Comparison of ENCODE assay signal across 2 cellular contexts in genomic region chr1:152878042-152878441, GRCh38.
TF ChIP-seq lines count a peak whose summit lies in the region.

Gene SMCP (plus strand): TSS chr1:152878322. CDS start chr1:152884423, 6,101 bp downstream.

TF ChIP-seq in SK-N-SH, 30 proteins besides CTCF, POLR2A, EP300 and RAD21:
- TF ChIP-seq, protein P1, sequence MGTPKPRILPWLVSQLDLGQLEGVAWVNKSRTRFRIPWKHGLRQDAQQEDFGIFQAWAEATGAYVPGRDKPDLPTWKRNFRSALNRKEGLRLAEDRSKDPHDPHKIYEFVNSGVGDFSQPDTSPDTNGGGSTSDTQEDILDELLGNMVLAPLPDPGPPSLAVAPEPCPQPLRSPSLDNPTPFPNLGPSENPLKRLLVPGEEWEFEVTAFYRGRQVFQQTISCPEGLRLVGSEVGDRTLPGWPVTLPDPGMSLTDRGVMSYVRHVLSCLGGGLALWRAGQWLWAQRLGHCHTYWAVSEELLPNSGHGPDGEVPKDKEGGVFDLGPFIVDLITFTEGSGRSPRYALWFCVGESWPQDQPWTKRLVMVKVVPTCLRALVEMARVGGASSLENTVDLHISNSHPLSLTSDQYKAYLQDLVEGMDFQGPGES (IDR thresholded peaks at IDR 0.05; ENCODE audit: low read depth, low read length), result no peak
- TF ChIP-seq GATA2 (CRISPR knock-in tag; IDR thresholded peaks at IDR 0.05), result no peak
- no peak for TF ChIP-seq ELF1 (IDR thresholded peaks at IDR 0.05)
- TF ChIP-seq NFIC (IDR thresholded peaks at IDR 0.05; ENCODE audit: borderline replicate concordance), result no peak
- TF ChIP-seq RCOR1 (IDR thresholded peaks at IDR 0.05; ENCODE audit: low read length), result no peak

TF ChIP-seq in SK-N-SH treated with all-trans-retinoic acid at 6 μM for 48 hours, 23 proteins besides CTCF, POLR2A, EP300 and RAD21:
- TF ChIP-seq, protein P2, sequence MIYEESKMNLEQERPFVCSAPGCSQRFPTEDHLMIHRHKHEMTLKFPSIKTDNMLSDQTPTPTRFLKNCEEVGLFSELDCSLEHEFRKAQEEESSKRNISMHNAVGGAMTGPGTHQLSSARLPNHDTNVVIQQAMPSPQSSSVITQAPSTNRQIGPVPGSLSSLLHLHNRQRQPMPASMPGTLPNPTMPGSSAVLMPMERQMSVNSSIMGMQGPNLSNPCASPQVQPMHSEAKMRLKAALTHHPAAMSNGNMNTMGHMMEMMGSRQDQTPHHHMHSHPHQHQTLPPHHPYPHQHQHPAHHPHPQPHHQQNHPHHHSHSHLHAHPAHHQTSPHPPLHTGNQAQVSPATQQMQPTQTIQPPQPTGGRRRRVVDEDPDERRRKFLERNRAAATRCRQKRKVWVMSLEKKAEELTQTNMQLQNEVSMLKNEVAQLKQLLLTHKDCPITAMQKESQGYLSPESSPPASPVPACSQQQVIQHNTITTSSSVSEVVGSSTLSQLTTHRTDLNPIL (CRISPR knock-in tag; IDR thresholded peaks at IDR 0.05; ENCODE audit: low read depth), result no peak
- TF ChIP-seq BACH2 (CRISPR knock-in tag; IDR thresholded peaks at IDR 0.05; ENCODE audit: borderline replicate concordance), result no peak
- no peak for TF ChIP-seq ZFP30 (CRISPR knock-in tag; IDR thresholded peaks at IDR 0.05)
- TF ChIP-seq, protein P3, sequence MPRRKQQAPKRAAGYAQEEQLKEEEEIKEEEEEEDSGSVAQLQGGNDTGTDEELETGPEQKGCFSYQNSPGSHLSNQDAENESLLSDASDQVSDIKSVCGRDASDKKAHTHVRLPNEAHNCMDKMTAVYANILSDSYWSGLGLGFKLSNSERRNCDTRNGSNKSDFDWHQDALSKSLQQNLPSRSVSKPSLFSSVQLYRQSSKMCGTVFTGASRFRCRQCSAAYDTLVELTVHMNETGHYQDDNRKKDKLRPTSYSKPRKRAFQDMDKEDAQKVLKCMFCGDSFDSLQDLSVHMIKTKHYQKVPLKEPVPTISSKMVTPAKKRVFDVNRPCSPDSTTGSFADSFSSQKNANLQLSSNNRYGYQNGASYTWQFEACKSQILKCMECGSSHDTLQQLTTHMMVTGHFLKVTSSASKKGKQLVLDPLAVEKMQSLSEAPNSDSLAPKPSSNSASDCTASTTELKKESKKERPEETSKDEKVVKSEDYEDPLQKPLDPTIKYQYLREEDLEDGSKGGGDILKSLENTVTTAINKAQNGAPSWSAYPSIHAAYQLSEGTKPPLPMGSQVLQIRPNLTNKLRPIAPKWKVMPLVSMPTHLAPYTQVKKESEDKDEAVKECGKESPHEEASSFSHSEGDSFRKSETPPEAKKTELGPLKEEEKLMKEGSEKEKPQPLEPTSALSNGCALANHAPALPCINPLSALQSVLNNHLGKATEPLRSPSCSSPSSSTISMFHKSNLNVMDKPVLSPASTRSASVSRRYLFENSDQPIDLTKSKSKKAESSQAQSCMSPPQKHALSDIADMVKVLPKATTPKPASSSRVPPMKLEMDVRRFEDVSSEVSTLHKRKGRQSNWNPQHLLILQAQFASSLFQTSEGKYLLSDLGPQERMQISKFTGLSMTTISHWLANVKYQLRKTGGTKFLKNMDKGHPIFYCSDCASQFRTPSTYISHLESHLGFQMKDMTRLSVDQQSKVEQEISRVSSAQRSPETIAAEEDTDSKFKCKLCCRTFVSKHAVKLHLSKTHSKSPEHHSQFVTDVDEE (CRISPR knock-in tag; IDR thresholded peaks at IDR 0.05), result no peak
- no peak for TF ChIP-seq ARNTL (CRISPR knock-in tag; IDR thresholded peaks at IDR 0.05; ENCODE audit: borderline replicate concordance, low read depth)
- no peak for TF ChIP-seq SNAI2 (CRISPR knock-in tag; IDR thresholded peaks at IDR 0.05)
- no peak for TF ChIP-seq OSR1 (CRISPR knock-in tag; IDR thresholded peaks at IDR 0.05)
